Comparison of ENCODE assay signal across 26 cellular contexts in genomic region chr21:41686664-41687063, GRCh38.
"Had no signal": no experiment of that assay in that cellular context is flagged by ENCODE, and none has a peak within 500 bp of the region (broad histone marks: within the 10 kb centered on the region; RNA-seq: fewer than 3 reads in every experiment).

No MANE protein-coding gene starts in this region.

- H3K36me3 Mint-ChIP-seq: activated CD8-positive, alpha-beta memory T cell treated with anti-CD3 and anti-CD28 coated beads, Interleukin-2, amount 10 ng/mL, durations not matched to agents 7 days and 5 days; activated naive CD8-positive, alpha-beta T cell; brain; WTC11 had no signal

- DNase-seq: activated CD4-positive, alpha-beta T cell treated with anti-CD3 and anti-CD28 coated beads for 48 hours; activated CD4-positive, alpha-beta T cell treated with anti-CD3 and anti-CD28 coated beads, Interleukin-2, amount 50 U/mL, for 48 hours; activated CD4-positive, CD25-positive, alpha-beta regulatory T cell treated with anti-CD3 and anti-CD28 coated beads, Interleukin-2, amount 50 U/mL, for 72 hours; activated CD8-positive, alpha-beta memory T cell treated with anti-CD3 and anti-CD28 coated beads, Interleukin-2, amount 10 ng/mL, durations not matched to agents 7 days and 5 days; activated gamma-delta T cell; activated naive CD4-positive, alpha-beta T cell treated with anti-CD3 and anti-CD28 coated beads for 36 hours; activated T-cell treated with anti-CD3 and anti-CD28 coated beads, Interleukin-2, amount 50 U/mL, for 4 hours; amygdala; IMR-90; Kasumi-1; KBM-7; NCI-H1092; NCI-H1417; NCI-H1930; NCI-H2171; NCI-H2227 treated with DMSO at 0.1 percent for 48 hours; NCI-H446 treated with DMSO at 0.1 percent for 48 hours; NCI-H524 treated with DMSO at 0.1 percent for 48 hours; NCI-H774; SHP77 treated with DMSO at 0.1 percent for 48 hours; T-helper 9 cell had no signal

- H3K27ac ChIP-seq: cardiac muscle cell had no signal

- H3K9me3 Mint-ChIP-seq: activated naive CD4-positive, alpha-beta T cell treated with anti-CD3 and anti-CD28 coated beads for 36 hours; activated T-cell treated with anti-CD3 and anti-CD28 coated beads, Interleukin-2, amount 50 U/mL, for 4 hours; T-helper 1 cell treated with Interleukin-12 subunit alpha and Interleukin-12 subunit beta and Interleukin-4 antibody, amounts not matched to agents 30 μg/mL and 1 μg/mL, for 36 hours had no signal

- H3K4me1 Mint-ChIP-seq: activated CD8-positive, alpha-beta memory T cell treated with anti-CD3 and anti-CD28 coated beads, Interleukin-2, amount 10 ng/mL, durations not matched to agents 7 days and 5 days had no signal

- H3K4me3 Mint-ChIP-seq: activated CD8-positive, alpha-beta memory T cell treated with anti-CD3 and anti-CD28 coated beads, Interleukin-2, amount 10 ng/mL, durations not matched to agents 7 days and 5 days; activated naive CD4-positive, alpha-beta T cell treated with anti-CD3 and anti-CD28 coated beads for 36 hours; activated naive CD8-positive, alpha-beta T cell; activated T-cell treated with anti-CD3 and anti-CD28 coated beads, Interleukin-2, amount 50 U/mL, for 4 hours; brain; T-helper 1 cell treated with Interleukin-12 subunit alpha and Interleukin-12 subunit beta and Interleukin-4 antibody, amounts not matched to agents 30 μg/mL and 1 μg/mL, for 36 hours; WTC11 had no signal

- H3K27ac Mint-ChIP-seq: activated CD8-positive, alpha-beta memory T cell treated with anti-CD3 and anti-CD28 coated beads, Interleukin-2, amount 10 ng/mL, durations not matched to agents 7 days and 5 days; activated naive CD4-positive, alpha-beta T cell treated with anti-CD3 and anti-CD28 coated beads for 36 hours; activated naive CD8-positive, alpha-beta T cell; brain; T-helper 1 cell treated with Interleukin-12 subunit alpha and Interleukin-12 subunit beta and Interleukin-4 antibody, amounts not matched to agents 30 μg/mL and 1 μg/mL, for 36 hours; WTC11 had no signal

- H3K27me3 ChIP-seq: cardiac muscle cell had no signal

- H3K4me3 ChIP-seq: cardiac muscle cell had no signal

- ATAC-seq: activated CD8-positive, alpha-beta memory T cell treated with anti-CD3 and anti-CD28 coated beads, Interleukin-2, amount 10 ng/mL, durations not matched to agents 7 days and 5 days; activated T-cell treated with anti-CD3 and anti-CD28 coated beads, Interleukin-2, amount 50 U/mL, for 4 hours; WTC11 had no signal

- H3K36me3 ChIP-seq: cardiac muscle cell had no signal
